Comparison of ENCODE assay signal across 17 cellular contexts in genomic region chr1:164672610-164673009, GRCh38.
"Had no signal": no experiment of that assay in that cellular context is flagged by ENCODE, and none has a peak within 500 bp of the region (broad histone marks: within the 10 kb centered on the region; RNA-seq: fewer than 3 reads in every experiment).

No MANE protein-coding gene starts in this region.

- H3K4me3 ChIP-seq: adrenal gland, left ventricle myocardium inferior, ovary, thyroid gland had no signal

- H3K27ac ChIP-seq: left ventricle myocardium inferior, ovary, thyroid gland, WERI-Rb-1 had no signal

- ATAC-seq: activated naive CD4-positive, alpha-beta T cell treated with anti-CD3 and anti-CD28 coated beads, Interleukin-2, amount 50 U/mL, for 72 hours; sciatic nerve had no signal

- H3K36me3 ChIP-seq: adrenal gland, left ventricle myocardium inferior, ovary, thyroid gland, WERI-Rb-1 had no signal

- H3K9me3 ChIP-seq: adrenal gland, left ventricle myocardium inferior, ovary, thyroid gland had no signal

- DNase-seq: activated CD4-positive, alpha-beta T cell treated with anti-CD3 and anti-CD28 coated beads for 1 hour; activated CD4-positive, alpha-beta T cell treated with anti-CD3 and anti-CD28 coated beads, Interleukin-2, amount 50 U/mL, for 4 hours; activated gamma-delta T cell treated with Interleukin-2 at 50 U/mL for 16 hours; adrenal gland; dermis blood vessel endothelial cell; effector memory CD4-positive, alpha-beta T cell; kidney; left ventricle myocardium inferior; mammary epithelial cell; ovary; stimulated activated CD8-positive, alpha-beta memory T cell treated with anti-CD3 and anti-CD28 coated beads, Interleukin-4, amount 100 ng/mL, for 48 hours; stimulated activated naive CD4-positive, alpha-beta T cell treated with Interleukin-2 at 50 U/mL for 16 hours; SW 1271; thyroid gland; WERI-Rb-1 had no signal

- H3K27me3 ChIP-seq: adrenal gland, ovary, thyroid gland had no signal
